In the genomic region with DNA sequence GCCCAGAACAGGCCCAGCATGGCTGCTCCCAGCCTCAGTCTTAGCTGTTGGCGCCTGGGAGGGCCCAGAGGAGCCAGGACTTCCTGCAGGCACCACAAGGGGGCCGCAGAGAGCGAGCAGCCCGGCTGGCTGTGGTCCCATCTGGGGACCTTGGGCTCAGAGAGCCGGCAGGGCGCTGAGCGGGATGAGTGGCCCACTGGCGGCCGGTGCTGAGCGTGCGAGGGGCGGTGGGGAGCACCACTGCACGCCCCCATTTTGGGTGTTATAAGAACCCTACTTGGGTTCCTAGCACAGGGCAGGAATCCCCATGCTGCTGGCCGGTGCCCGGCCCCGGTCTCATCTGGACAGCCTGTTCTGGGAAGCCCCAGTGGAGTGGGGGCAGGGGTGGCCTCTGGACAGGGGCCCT, we compare ENCODE assay signal across 8 cellular contexts. TPM values are rescaled to one million over a fixed set of nuclear protein-coding genes. Genes with fewer than 3 reads are reported as not detected.
DNase-seq lines count a peak whose midpoint lies in the region; ATAC-seq and TF ChIP-seq lines count a peak whose summit lies in the region.

No MANE protein-coding gene starts in this region.

- intact Hi-C loops in right lobe of liver (cut with DNase I), result no loop called here

- WGBS in right lobe of liver (ENCODE audit: insufficient coverage, low coverage, low lambda C conversion rate, missing lambda C conversion rate), result no CpG with 5 or more reads among the region's 16 CpGs

- DNase-seq in GM12864 (ENCODE audit: low read depth), result no peak
- peak; percentile 16 for DNase-seq in LoVo (ENCODE audit: low spot score)
- DNase-seq in activated CD4-positive, alpha-beta T cell treated with anti-CD3 and anti-CD28 coated beads, Interleukin-2, amount 50 U/mL, for 1 hour, result peak; percentile 73
- peak; percentile 68 for DNase-seq in choroid plexus epithelial cell (ENCODE audit: low read depth)
- peak; percentile 67 to 76 (median 70) for DNase-seq in right lobe of liver
- peak; percentile 18 to 53 (median 28) for DNase-seq in stimulated activated CD4-positive, alpha-beta T cell treated with anti-CD3 and anti-CD28 coated beads, TNF-alpha, amount 100 ng/mL, for 24 hours (ENCODE audit: low read depth in 3 of 3)
- no peak for DNase-seq in GF-D8 (lab: John Stamatoyannopoulos, UW)

- no peak overlapping the region for H3K4me3 ChIP-seq in GM12864 (ENCODE audit: low read depth, low read length)
- H3K4me3 ChIP-seq in choroid plexus epithelial cell (ENCODE audit: low read depth, low read length), result no peak overlapping the region
- H3K4me3 ChIP-seq in right lobe of liver, result no peak overlapping the region

- TF ChIP-seq POLR2A in right lobe of liver (IDR thresholded peaks at IDR 0.05), result no peak

- no peaks in the 10 kb centered on the region for H3K9me3 ChIP-seq in right lobe of liver

- TF ChIP-seq CTCF in GM12864 (IDR thresholded peaks at IDR 0.05; ENCODE audit: low read depth, low read length, missing control alignments) (peak; percentile 83), choroid plexus epithelial cell (conservative IDR thresholded peaks at IDR 0.05; ENCODE audit: low read depth, low read length) (peak; percentile 85), right lobe of liver (IDR thresholded peaks at IDR 0.05) (peak; percentile 79 to 91 (median 83))

- ATAC-seq in right lobe of liver (peak; percentile 83 to 93 (median 90)), GM21576 (IDR thresholded peaks at IDR 0.05; ENCODE audit: unreplicated experiment) (no peak)

- no peaks in the 10 kb centered on the region for H3K27me3 ChIP-seq in right lobe of liver

- no peak overlapping the region for H3K27ac ChIP-seq in right lobe of liver

- peaks cover 0 to 10% (median 0%) of the 10 kb centered on the region in 4 donors for H3K36me3 ChIP-seq in right lobe of liver

- no peaks in the 10 kb centered on the region for H3K4me1 ChIP-seq in right lobe of liver

RNA-seq across cellular contexts. Expression of gene CRIP2, which starts 25.9 kb away (rescaled TPM):
- 10 to 100 TPM; 11.2 to 50.0 (median 27.5) TPM for total RNA-seq in right lobe of liver

RNA-seq across cellular contexts. Expression of gene MTA1, which starts 29.1 kb away (rescaled TPM):
- total RNA-seq in right lobe of liver, result 10 to 100 TPM; 18.6 to 45.1 (median 29.2) TPM

RNA-seq across cellular contexts. Expression of gene CRIP1, which starts 38.0 kb away (rescaled TPM):
- 1 to 10 TPM in 5 of 6 experiments, under 1 TPM in 1; 0.79 to 5.4 (median 2.7) TPM for total RNA-seq in right lobe of liver

RNA-seq across cellular contexts. Expression of gene TEDC1, which starts 42.3 kb away (rescaled TPM):
- 1 to 10 TPM; 2.2 to 8.1 (median 3.9) TPM for total RNA-seq in right lobe of liver

RNA-seq across cellular contexts. Expression of gene TEX22, which starts 50.4 kb away (rescaled TPM):
- total RNA-seq in right lobe of liver, result under 1 TPM in 3 of 6 experiments, not detected in 3; 0.07 to 0.44 (median 0.35) TPM

Comparison
In these comparisons a context has a peak if more than half of its experiments do, and no peak if none do; other contexts are left out.
1. DNase-seq: peak in LoVo (single experiment), activated CD4-positive, alpha-beta T cell treated with anti-CD3 and anti-CD28 coated beads, Interleukin-2, amount 50 U/mL, for 1 hour (single experiment), choroid plexus epithelial cell (single experiment), right lobe of liver (3 of 3) and stimulated activated CD4-positive, alpha-beta T cell treated with anti-CD3 and anti-CD28 coated beads, TNF-alpha, amount 100 ng/mL, for 24 hours (3 of 3); none in GM12864 (single experiment) and GF-D8 (single experiment).
2. Peak in every context shown above with its lines, with median percentiles within 50 percentile points of each other: CTCF ChIP-seq.